ENCODE assay signal across 28 cellular contexts in genomic region chr4:175850240-175850639, GRCh38. TPM values are rescaled to one million over a fixed set of nuclear protein-coding genes. Genes with fewer than 3 reads are reported as not detected.
"Had no signal": no experiment of that assay in that cellular context is flagged by ENCODE, and none has a peak within 500 bp of the region (broad histone marks: within the 10 kb centered on the region; RNA-seq: fewer than 3 reads in every experiment).

No MANE protein-coding gene starts in this region.

- H3K4me1 ChIP-seq: colonic mucosa, esophagus squamous epithelium, foreskin keratinocyte, gastrocnemius medialis, gastroesophageal sphincter, heart left ventricle had no signal

- DNase-seq: colonic mucosa; cortex of kidney; dermis blood vessel endothelial cell; dorsolateral prefrontal cortex; effector CD4-positive, alpha-beta T cell; effector CD8-positive, alpha-beta T cell; effector memory CD4-positive, alpha-beta T cell; effector memory CD8-positive, alpha-beta T cell; endodermal cell; erythroblast; esophagus squamous epithelium; foreskin fibroblast; foreskin keratinocyte; foreskin melanocyte; gastrocnemius medialis; glutamatergic neuron; head of caudate nucleus; heart left ventricle had no signal

- H3K4me3 ChIP-seq: colonic mucosa, coronary artery, dorsolateral prefrontal cortex, esophagus muscularis mucosa, esophagus squamous epithelium, gastrocnemius medialis, gastroesophageal sphincter, heart left ventricle had no signal

- H3K27me3 ChIP-seq: colonic mucosa, dorsolateral prefrontal cortex, esophagus muscularis mucosa, esophagus squamous epithelium, foreskin keratinocyte, gastrocnemius medialis, gastroesophageal sphincter, heart left ventricle had no signal

- H3K27ac ChIP-seq: colonic mucosa, coronary artery, dorsolateral prefrontal cortex, epithelial cell of prostate, esophagus muscularis mucosa, esophagus squamous epithelium, foreskin keratinocyte, gastrocnemius medialis, gastroesophageal sphincter, heart left ventricle had no signal

- H3K9me3 ChIP-seq: colonic mucosa, esophagus muscularis mucosa, esophagus squamous epithelium, gastrocnemius medialis, gastroesophageal sphincter, heart left ventricle had no signal

- ATAC-seq: effector memory CD8-positive, alpha-beta T cell; esophagus mucosa; foreskin keratinocyte; gastrocnemius medialis; gastroesophageal sphincter; heart left ventricle had no signal

- FAIRE-seq: colon, endothelial cell of umbilical vein, frontal cortex had no signal

- H3K36me3 ChIP-seq: colonic mucosa, esophagus muscularis mucosa, esophagus squamous epithelium, gastrocnemius medialis, gastroesophageal sphincter, heart left ventricle had no signal

RNA-seq across cellular contexts. Expression of gene GPM6A, which starts 38.2 kb away (rescaled TPM):
- total RNA-seq: fibroblast of villous mesenchyme, foreskin keratinocyte, gastrocnemius medialis had no signal
- polyA plus RNA-seq: fibroblast of lung, foreskin keratinocyte had no signal
